In the genomic region with DNA sequence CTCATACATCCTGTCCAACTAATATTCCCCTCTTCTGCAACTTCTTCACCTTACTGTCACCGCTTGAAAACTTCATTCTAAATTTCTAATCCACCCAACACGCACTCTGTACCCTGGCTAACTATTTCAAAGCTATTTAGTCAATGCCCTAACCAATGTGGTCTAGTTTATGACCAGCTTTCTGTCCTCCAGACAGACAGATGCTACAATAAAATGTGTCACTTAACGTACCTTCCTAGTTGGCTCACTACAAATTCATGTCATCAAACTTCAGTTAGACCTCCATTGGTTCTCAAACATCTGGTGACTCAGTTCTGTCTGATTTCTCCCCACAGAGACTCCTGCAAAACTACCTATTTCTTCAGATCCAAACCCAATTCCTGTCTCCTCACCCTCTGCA, we compare ENCODE assay signal across 1 cellular context.
TF ChIP-seq lines count a peak whose summit lies in the region.

No MANE protein-coding gene starts in this region.

TF ChIP-seq in K562, 482 proteins besides CTCF, POLR2A, EP300 and RAD21 (continued from another document):
- TF ChIP-seq SMAD2 (IDR thresholded peaks at IDR 0.05; ENCODE audit: low read depth, low read length), result no peak
- no peak for TF ChIP-seq ZNF263 (CRISPR knock-in tag; IDR thresholded peaks at IDR 0.05; ENCODE audit: borderline replicate concordance)
- TF ChIP-seq SNRNP70 (optimal IDR thresholded peaks at IDR 0.05; ENCODE audit: low read depth, low read length), result no peak
- no peak for TF ChIP-seq ZBTB34 (CRISPR knock-in tag; IDR thresholded peaks at IDR 0.05)
- no peak for TF ChIP-seq SMARCE1 (IDR thresholded peaks at IDR 0.05)
- no peak for TF ChIP-seq RBBP5 (IDR thresholded peaks at IDR 0.05; ENCODE audit: borderline replicate concordance, insufficient read depth, low read length, poor library complexity, severe bottlenecking)
- no peak for TF ChIP-seq BCL6 (CRISPR knock-in tag; IDR thresholded peaks at IDR 0.05)
